8 cellular contexts compared by ENCODE assay signal in the genomic region with DNA sequence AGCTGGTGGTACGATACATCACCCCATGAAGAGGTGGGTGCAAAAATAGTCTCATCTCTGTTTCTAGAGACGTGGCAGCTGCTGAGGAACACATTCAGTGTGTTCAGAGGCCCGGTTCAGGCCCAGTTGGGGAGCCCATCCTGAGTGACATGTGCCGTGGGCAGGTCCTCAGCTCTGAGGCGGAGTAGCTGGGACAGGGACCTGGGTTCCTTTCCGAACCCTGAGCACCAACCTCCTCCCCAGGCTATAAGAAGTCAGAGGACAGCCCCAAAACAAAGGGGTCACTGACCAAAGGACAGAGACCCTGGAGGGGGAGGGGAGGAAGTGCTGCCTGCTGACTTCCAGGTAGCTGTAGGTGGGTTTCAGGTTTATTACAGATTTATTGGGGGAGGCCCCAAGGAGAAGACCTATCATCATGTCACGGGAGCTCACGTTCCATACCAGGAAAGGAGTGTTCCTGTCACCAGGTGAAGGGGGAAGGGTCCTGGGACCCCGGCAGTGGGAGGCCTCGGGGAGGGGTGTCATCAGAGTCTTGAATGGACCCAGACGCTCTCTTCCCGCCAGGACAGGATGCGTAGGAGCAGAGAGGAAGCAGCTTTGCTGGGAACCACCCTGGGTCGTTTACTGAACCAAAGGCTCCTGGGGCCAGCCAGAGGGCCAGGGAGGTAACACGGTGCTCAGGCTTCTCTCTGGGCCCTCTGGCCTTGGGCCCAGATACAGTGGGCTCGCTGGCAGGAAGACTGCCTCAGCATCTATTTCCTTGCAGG. TPM values are rescaled to one million over a fixed set of nuclear protein-coding genes. Genes with fewer than 3 reads are reported as not detected.
A peak's percentile ranks its signal among the peaks of the same experiment; 100 is the strongest.
DNase-seq lines count a peak whose midpoint lies in the region; ATAC-seq, FAIRE-seq and TF ChIP-seq lines count a peak whose summit lies in the region.

No MANE protein-coding gene starts in this region.

- RAD21 ChIA-PET in GM12878 (lab: Charles Lee; ENCODE audit: unreplicated experiment) = interaction anchor here (0.7 to 4.9 kb wide), 25 partner anchors 8 to 299 kb away, joined by 3 to 92 read pairs (median 5); partner anchors contain the start of genes WDR59 and ZNRF1

- CTCF ChIA-PET in GM12878 (lab: Yijun Ruan, JAX) = interaction anchor here (0.6 to 6.7 kb wide), 54 partner anchors 10 to 1356 kb away, joined by 3 to 90 read pairs (median 4); partner anchors contain the start of genes MLKL, WDR59 and ZNRF1

- peak overlapping the region in 1 of 6 donors; percentile 49 for H3K27ac Mint-ChIP-seq in immature natural killer cell

- no peak for TF ChIP-seq RAD21 in GM12878 (IDR thresholded peaks at IDR 0.05; ENCODE audit: insufficient read depth, low read depth, low read length)
- no peak for TF ChIP-seq RAD21 in neural cell (conservative IDR thresholded peaks at IDR 0.05)

- peaks cover 7% of the 10 kb centered on the region; the same call in 1 of the 2 replicates for H3F3A ChIP-seq in DOHH2 (ENCODE audit: control insufficient read depth, insufficient read depth)
- no peaks in the 10 kb centered on the region for H3F3A ChIP-seq in neural cell (ENCODE audit: insufficient read depth, low read length, poor library complexity, severe bottlenecking)

- H3K4me1 Mint-ChIP-seq in immature natural killer cell = peaks cover 9 to 20% of the 10 kb centered on the region in 2 donors

- H3K9ac ChIP-seq in GM12878 (ENCODE audit: control insufficient read depth, insufficient read depth, low read length) (no peak overlapping the region), neural cell (ENCODE audit: low read length) (peak overlapping the region; percentile 16)

- SMC1A ChIA-PET in GM12878 (lab: Charles Lee; ENCODE audit: uncharacterized antibody, unreplicated experiment) = interaction anchor here (0.8 to 6.7 kb wide), 24 partner anchors 8 to 402 kb away, joined by 3 to 69 read pairs (median 4); partner anchors contain the start of gene ZNRF1

- intact Hi-C loops in GM12878 (cut with micrococcal nuclease; ENCODE audit: unreplicated experiment) = loop anchor here (1.0 to 5.0 kb wide), 6 partner anchors 34 to 403 kb away; no protein-coding TSS in a partner anchor

- POLR2A ChIA-PET in GM12878 (lab: Charles Lee) = interaction anchor here (0.8 to 1.8 kb wide), 6 partner anchors 99 to 249 kb away, joined by 3 to 13 read pairs (median 4); partner anchors contain the start of gene ZNRF1

- ATAC-seq in HG02852 (IDR thresholded peaks at IDR 0.05; ENCODE audit: unreplicated experiment) (peak; percentile 5), GM12878 (peak; percentile 14), HG03175 (IDR thresholded peaks at IDR 0.05; ENCODE audit: unreplicated experiment) (no peak)

- peak; percentile 11 for TF ChIP-seq CTCF in DOHH2 (IDR thresholded peaks at IDR 0.05; ENCODE audit: low read depth, low read length, poor library complexity, severe bottlenecking)
- TF ChIP-seq CTCF in GM12878 (IDR thresholded peaks at IDR 0.05 in 2 of 3, conservative IDR thresholded peaks at IDR 0.05 in 1 of 3; ENCODE audit: control insufficient read depth in 2 of 3, extremely low read depth in 1 of 3, insufficient read depth in 1 of 3, low read depth in 3 of 3, low read length in 3 of 3) = no peak
- no peak for TF ChIP-seq CTCF in neural cell (IDR thresholded peaks at IDR 0.05; ENCODE audit: poor library complexity, severe bottlenecking)

- H3K4me3 Mint-ChIP-seq in immature natural killer cell = no peak overlapping the region

- H2AFZ ChIP-seq in GM12878 (ENCODE audit: control insufficient read depth, low read depth, low read length) (no peak overlapping the region; the same call in 1 of the 2 replicates), neural cell (ENCODE audit: low read depth, low read length) (no peak overlapping the region)

- no peak for DNase-seq in GM12878 (ENCODE audit: low read depth, low spot score)
- no peak for DNase-seq in hypothalamus (lab: John Stamatoyannopoulos, UW)
- no peak for DNase-seq in kidney tubule cell (ENCODE audit: low spot score)
- DNase-seq in immature natural killer cell = no peak

- H3K36me3 ChIP-seq in DOHH2 (ENCODE audit: control insufficient read depth, low read length) (no peaks in the 10 kb centered on the region), GM12878 (ENCODE audit: control insufficient read depth in 2 of 2, insufficient read depth in 2 of 2, low read length in 1 of 2) (no peaks in the 10 kb centered on the region; a peak in 1 of 4 replicates), neural cell (ENCODE audit: insufficient read depth, low read length) (no peaks in the 10 kb centered on the region)

- H3K9me3 Mint-ChIP-seq in immature natural killer cell = no peaks in the 10 kb centered on the region

- H3K4me3 ChIP-seq in DOHH2 (ENCODE audit: low read length) (peak overlapping the region; percentile 58; the same call in 1 of the 2 replicates), GM12878 (no peak overlapping the region), neural cell (ENCODE audit: low read length) (no peak overlapping the region)

- H3K4me1 ChIP-seq in DOHH2 (ENCODE audit: control insufficient read depth, low read length) = peaks cover 45% of the 10 kb centered on the region
- H3K4me1 ChIP-seq in GM12878 (ENCODE audit: control insufficient read depth, insufficient read depth, low read length) = peaks cover 36% of the 10 kb centered on the region

- no peak for TF ChIP-seq EP300 in GM12878 (IDR thresholded peaks at IDR 0.05; ENCODE audit: borderline replicate concordance in 1 of 2, control insufficient read depth in 1 of 2, low read depth in 2 of 2, low read length in 2 of 2)
- TF ChIP-seq EP300 in neural cell (conservative IDR thresholded peaks at IDR 0.05; ENCODE audit: poor library complexity, severe bottlenecking) = no peak

- BruUV-seq in GM12878 (replicated peaks; lab: Mats Ljungman, UMichigan) = no TSS peak

- peaks cover 0 to 4% (median 0%) of the 10 kb centered on the region in 3 donors for H3K36me3 Mint-ChIP-seq in immature natural killer cell

- H3K79me2 ChIP-seq in DOHH2 (ENCODE audit: control insufficient read depth, low read length) = no peaks in the 10 kb centered on the region
- H3K79me2 ChIP-seq in GM12878 (ENCODE audit: control insufficient read depth, insufficient read depth, low read length) = no peaks in the 10 kb centered on the region
- H3K79me2 ChIP-seq in neural cell (replicated peaks; ENCODE audit: insufficient read depth, low read length) = no peaks in the 10 kb centered on the region

- H3K9me2 ChIP-seq in DOHH2 (replicated peaks; ENCODE audit: control insufficient read depth, low read length) (no peaks in the 10 kb centered on the region), neural cell (ENCODE audit: insufficient read depth, low read length) (no peaks in the 10 kb centered on the region)

- H3K4me2 ChIP-seq in DOHH2 (ENCODE audit: low read length) (peak overlapping the region; percentile 84), GM12878 (ENCODE audit: control insufficient read depth, insufficient read depth) (peak overlapping the region; percentile 58; the same call in 1 of the 2 replicates), neural cell (ENCODE audit: low read length) (no peak overlapping the region)

- H3K27me3 ChIP-seq in DOHH2 (ENCODE audit: control insufficient read depth, low read length) (no peaks in the 10 kb centered on the region; the same call in 1 of the 2 replicates), GM12878 (replicated peaks in 1 of 2; ENCODE audit: control insufficient read depth in 2 of 2, insufficient read depth in 2 of 2, low read length in 1 of 2) (no peaks in the 10 kb centered on the region), neural cell (ENCODE audit: insufficient read depth, low read depth, low read length) (no peaks in the 10 kb centered on the region)

- H3K27ac ChIP-seq in DOHH2 (ENCODE audit: low read depth, low read length) (no peak overlapping the region), GM12878 (ENCODE audit: control insufficient read depth, insufficient read depth) (no peak overlapping the region), neural cell (ENCODE audit: low read length) (no peak overlapping the region)

- no peak for TF ChIP-seq POLR2A in GM12878 (IDR thresholded peaks at IDR 0.05; ENCODE audit: low read depth, low read length)

- in situ Hi-C loops in GM12878 (cut with MboI) = no loop called here

- no peak for FAIRE-seq in GM12878 (lab: Jason Lieb, UNC)

- no peaks in the 10 kb centered on the region for H3K9me3 ChIP-seq in DOHH2 (ENCODE audit: control insufficient read depth, insufficient read depth, low read length)
- H3K9me3 ChIP-seq in GM12878 (replicated peaks; ENCODE audit: control insufficient read depth, insufficient read depth, low read length) = no peaks in the 10 kb centered on the region
- H3K9me3 ChIP-seq in neural cell (ENCODE audit: low read length) = no peaks in the 10 kb centered on the region

- 26% methylated on average over 16 of the region's 16 CpGs for WGBS in GM12878 (ENCODE audit: insufficient coverage, insufficient replicate concordance, low lambda C conversion rate, missing lambda C conversion rate)

- peaks cover 5 to 7% (median 5%) of the 10 kb centered on the region in 3 donors for H3K27me3 Mint-ChIP-seq in immature natural killer cell (ENCODE audit: low read depth in 3 of 3)

- no peaks in the 10 kb centered on the region for H4K20me1 ChIP-seq in DOHH2 (ENCODE audit: control insufficient read depth, insufficient read depth, low read depth, low read length)
- H4K20me1 ChIP-seq in GM12878 (ENCODE audit: control insufficient read depth, insufficient read depth) = no peaks in the 10 kb centered on the region
- peaks cover 4% of the 10 kb centered on the region for H4K20me1 ChIP-seq in neural cell (ENCODE audit: insufficient read depth)

RNA-seq across cellular contexts. Expression of gene LDHD, which starts 4.9 kb away (rescaled TPM):
- total RNA-seq in GM12878 (2013; cell fraction: nucleolus; rRNA removed) = not detected in 2 replicates
- total RNA-seq in GM12878 (2014; rRNA removed) (not detected in 2 replicates), GM12878 (2014; rRNA removed; fragmentation: Illumina TruSeq; extraction: Trizol) (not detected in 2 replicates), GM12878 (2021) (0.10 TPM in 1 of 2 replicates, not detected in the other)
- not detected for polyA plus RNA-seq in GM12878 (2011; ENCODE audit: low read depth)
- polyA plus RNA-seq in GM12878 (2011; rRNA removed) (not detected in 2 replicates), GM12878 (2014; fragmentation: Illumina TruSeq; extraction: Trizol) (not detected in 2 replicates), GM12878 (2014; fragmentation: Nextera tagmentation; extraction: Ambion mirVana) (not detected), GM12878 (2014; rRNA removed) (0.04 and 0.12 TPM in 2 replicates), GM12878 (2016; fragmentation: Nextera tagmentation; extraction: Ambion mirVana) (not detected), neural cell (0.18 TPM in 1 of 2 replicates, not detected in the other), immature natural killer cell (under 1 TPM in 2 of 3 donors, not detected in 1; 0.10 to 0.16 TPM)
- polyA plus RNA-seq in GM12878 (2011; cell fraction: cytosol; rRNA removed) = not detected in 2 replicates
- not detected in 2 replicates for polyA plus RNA-seq in GM12878 (2011; cell fraction: nucleus; rRNA removed)
- polyA plus RNA-seq in GM12878 (2012) = not detected in 2 replicates
- polyA minus RNA-seq in GM12878 (2011; rRNA and poly(A)+ RNA removed) = not detected in 2 replicates
- polyA minus RNA-seq in GM12878 (2011; cell fraction: cytosol; rRNA and poly(A)+ RNA removed) = not detected in 2 replicates
- not detected in 2 replicates for polyA minus RNA-seq in GM12878 (2011; cell fraction: nucleus; rRNA and poly(A)+ RNA removed)
- not detected in 2 replicates for polyA minus RNA-seq in neural cell

RNA-seq across cellular contexts. Expression of gene ZFP1, which starts 36.6 kb away (rescaled TPM):
- total RNA-seq in GM12878 (2013; cell fraction: nucleolus; rRNA removed) = 17.0 and 17.3 TPM in 2 replicates
- 12.8 and 15.1 TPM in 2 replicates for total RNA-seq in GM12878 (2014; rRNA removed)
- 15.3 and 15.5 TPM in 2 replicates for total RNA-seq in GM12878 (2014; rRNA removed; fragmentation: Illumina TruSeq; extraction: Trizol)
- total RNA-seq in GM12878 (2021) = 13.5 and 14.5 TPM in 2 replicates
- polyA plus RNA-seq in GM12878 (2011; ENCODE audit: low read depth) = 3.3 TPM
- polyA plus RNA-seq in GM12878 (2011; rRNA removed) = 16.4 and 21.8 TPM in 2 replicates
- polyA plus RNA-seq in GM12878 (2011; cell fraction: cytosol; rRNA removed) = 6.4 and 6.8 TPM in 2 replicates
- 4.7 and 5.4 TPM in 2 replicates for polyA plus RNA-seq in GM12878 (2011; cell fraction: nucleus; rRNA removed)
- polyA plus RNA-seq in GM12878 (2012) = 7.7 and 10.3 TPM in 2 replicates
- polyA plus RNA-seq in GM12878 (2014; fragmentation: Illumina TruSeq; extraction: Trizol) = 12.4 and 14.1 TPM in 2 replicates
- 1 to 10 TPM; 3.5 to 3.6 TPM for polyA plus RNA-seq in GM12878 (2014; fragmentation: Nextera tagmentation; extraction: Ambion mirVana)
- polyA plus RNA-seq in GM12878 (2014; rRNA removed) = 4.9 and 6.4 TPM in 2 replicates
- polyA plus RNA-seq in GM12878 (2016; fragmentation: Nextera tagmentation; extraction: Ambion mirVana) = 10 to 100 TPM; 14.9 to 17.6 TPM
- polyA minus RNA-seq in GM12878 (2011; rRNA and poly(A)+ RNA removed) = 12.1 and 13.2 TPM in 2 replicates
- polyA minus RNA-seq in GM12878 (2011; cell fraction: cytosol; rRNA and poly(A)+ RNA removed) = 9.6 and 10.6 TPM in 2 replicates
- polyA minus RNA-seq in GM12878 (2011; cell fraction: nucleus; rRNA and poly(A)+ RNA removed) = 3.2 and 4.0 TPM in 2 replicates
- polyA plus RNA-seq in neural cell = 38.1 and 47.1 TPM in 2 replicates
- 97.1 and 198 TPM in 2 replicates for polyA minus RNA-seq in neural cell
- polyA plus RNA-seq in immature natural killer cell = 10 to 100 TPM in 2 of 3 donors, 1 to 10 TPM in 1; 5.6 to 23.0 (median 15.5) TPM
